In genomic region chr11:61151545-61152252, GRCh38 we compare ENCODE assay signal across 20 cellular contexts. TPM values are rescaled to one million over a fixed set of nuclear protein-coding genes. Genes with fewer than 3 reads are reported as not detected.
DNase-seq lines count a peak whose midpoint lies in the region; ATAC-seq and TF ChIP-seq lines count a peak whose summit lies in the region.
"Had no signal": no experiment of that assay in that cellular context is flagged by ENCODE, and none has a peak within 500 bp of the region (broad histone marks: within the 10 kb centered on the region; RNA-seq: fewer than 3 reads in every experiment).

No MANE protein-coding gene starts in this region.

- H3K4me3 ChIP-seq in endodermal cell (ENCODE audit: low read length) (no peak overlapping the region), stomach (no peak overlapping the region), upper lobe of left lung (no peak overlapping the region)

- ATAC-seq in upper lobe of left lung (ENCODE audit: low FRiP score in 2 of 2), result no peak
- no peak for ATAC-seq in GM19463 (IDR thresholded peaks at IDR 0.05; ENCODE audit: unreplicated experiment)
- ATAC-seq: activated CD4-positive, alpha-beta T cell treated with anti-CD3 and anti-CD28 coated beads for 36 hours; esophagus mucosa had no signal

- H3K9me3 Mint-ChIP-seq in endodermal cell, result peaks cover 7% of the 10 kb centered on the region
- peaks cover 25% of the 10 kb centered on the region for H3K9me3 Mint-ChIP-seq in nephron

- WGBS in endodermal cell (ENCODE audit: insufficient coverage in 1 of 2, insufficient read length in 1 of 2), 2 experiments, result 76 to 78% methylated on average over 11 to 12 of the region's 12 CpGs
- 38 to 55% (median 48%) methylated on average over 11 to 12 of the region's 12 CpGs for WGBS in stomach, 5 donors
- 80 to 92% methylated on average over 10 to 12 of the region's 12 CpGs for WGBS in upper lobe of left lung, 2 donors

- H3K4me3 Mint-ChIP-seq in endodermal cell (no peak overlapping the region), nephron (peak overlapping the region in 1 of 3 experiments; percentile 54)
- H3K4me3 Mint-ChIP-seq: activated CD4-positive, alpha-beta T cell treated with anti-CD3 and anti-CD28 coated beads for 36 hours; activated naive CD4-positive, alpha-beta T cell treated with anti-CD3 and anti-CD28 coated beads for 36 hours; stimulated activated naive CD8-positive, alpha-beta T cell treated with anti-CD3 and anti-CD28 coated beads, Interleukin-15, Interleukin-2, amounts not matched to agents 100 ng/mL and 50 ng/mL, for 24 hours; T-helper 2 cell treated with Interferon-gamma antibody and Interleukin-4, amounts not matched to agents 5 μg/mL and 100 μg/mL, for 36 hours had no signal

- peaks cover 21% of the 10 kb centered on the region for H3K36me3 Mint-ChIP-seq in endodermal cell (ENCODE audit: low read depth)
- H3K36me3 Mint-ChIP-seq in nephron (ENCODE audit: low read depth), result peaks cover 32% of the 10 kb centered on the region

- H3K9ac ChIP-seq in endodermal cell (ENCODE audit: extremely low read depth, low read length, poor library complexity, severe bottlenecking), result no peak overlapping the region

- H3K27me3 Mint-ChIP-seq in endodermal cell (ENCODE audit: insufficient read depth), result peaks cover 5% of the 10 kb centered on the region
- no peaks in the 10 kb centered on the region for H3K27me3 Mint-ChIP-seq in nephron (ENCODE audit: low read depth)
- H3K27me3 Mint-ChIP-seq: activated CD4-positive, alpha-beta T cell treated with anti-CD3 and anti-CD28 coated beads for 36 hours; stimulated activated naive CD8-positive, alpha-beta T cell treated with anti-CD3 and anti-CD28 coated beads, Interleukin-15, Interleukin-2, amounts not matched to agents 100 ng/mL and 50 ng/mL, for 24 hours had no signal

- intact Hi-C loops in stomach (cut with DNase I; ENCODE audit: low total_unique reads), result no loop called here

- H3K36me3 ChIP-seq in endodermal cell (ENCODE audit: control insufficient read depth, insufficient read depth, low read length) (peaks cover 15% of the 10 kb centered on the region), stomach (peaks cover 0 to 6% (median 0%) of the 10 kb centered on the region in 4 donors), upper lobe of left lung (no peaks in the 10 kb centered on the region)

- H3K9me3 ChIP-seq in endodermal cell (ENCODE audit: control insufficient read depth, low read length), result peaks cover 25% of the 10 kb centered on the region
- peaks cover 0 to 7% (median 0%) of the 10 kb centered on the region in 4 donors for H3K9me3 ChIP-seq in stomach
- H3K9me3 ChIP-seq in upper lobe of left lung, result no peaks in the 10 kb centered on the region

- no peak overlapping the region for H3K27ac Mint-ChIP-seq in endodermal cell
- peak overlapping the region; percentile 53 to 87 (median 86) for H3K27ac Mint-ChIP-seq in nephron
- H3K27ac Mint-ChIP-seq: activated CD4-positive, alpha-beta T cell treated with anti-CD3 and anti-CD28 coated beads for 36 hours; activated naive CD4-positive, alpha-beta T cell treated with anti-CD3 and anti-CD28 coated beads for 36 hours; stimulated activated naive CD8-positive, alpha-beta T cell treated with anti-CD3 and anti-CD28 coated beads, Interleukin-15, Interleukin-2, amounts not matched to agents 100 ng/mL and 50 ng/mL, for 24 hours; T-helper 2 cell treated with Interferon-gamma antibody and Interleukin-4, amounts not matched to agents 5 μg/mL and 100 μg/mL, for 36 hours had no signal

- TF ChIP-seq EP300 in stomach (IDR thresholded peaks at IDR 0.05), result no peak
- no peak for TF ChIP-seq EP300 in upper lobe of left lung (IDR thresholded peaks at IDR 0.05)

- H3K4me1 ChIP-seq in endodermal cell (ENCODE audit: control insufficient read depth, insufficient read depth, low read length), result peaks cover 25% of the 10 kb centered on the region
- H3K4me1 ChIP-seq in stomach, result peaks cover 72 to 90% (median 80%) of the 10 kb centered on the region in 4 donors
- H3K4me1 ChIP-seq in upper lobe of left lung, result peaks cover 44 to 56% (median 54%) of the 10 kb centered on the region in 4 donors

- H3K27ac ChIP-seq in endodermal cell (ENCODE audit: low read depth, low read length), result peak overlapping the region; percentile 51
- H3K27ac ChIP-seq in stomach, result peak overlapping the region; percentile 60 to 88 (median 79)
- peak overlapping the region in 1 of 4 donors; percentile 27 for H3K27ac ChIP-seq in upper lobe of left lung

- H3K27me3 ChIP-seq in endodermal cell (ENCODE audit: control insufficient read depth, insufficient read depth, low read length, poor library complexity, severe bottlenecking) (no peaks in the 10 kb centered on the region), stomach (no peaks in the 10 kb centered on the region), upper lobe of left lung (no peaks in the 10 kb centered on the region)

- H3K4me1 Mint-ChIP-seq in endodermal cell (peaks cover 61% of the 10 kb centered on the region), nephron (peaks cover 65% of the 10 kb centered on the region)

- peak; percentile 62 for DNase-seq in LHCN-M2 (ENCODE audit: low read depth)
- no peak for DNase-seq in endodermal cell
- no peak for DNase-seq in stomach
- DNase-seq in upper lobe of left lung, result no peak
- no peak for DNase-seq in stimulated activated naive CD4-positive, alpha-beta T cell (lab: John Stamatoyannopoulos, UW)
- DNase-seq in activated effector memory CD4-positive, alpha-beta T cell treated with Interleukin-2 at 50 U/mL for 16 hours, result no peak
- DNase-seq: activated CD4-positive, alpha-beta T cell treated with anti-CD3 and anti-CD28 coated beads for 36 hours; activated naive CD4-positive, alpha-beta T cell treated with anti-CD3 and anti-CD28 coated beads for 36 hours; dermis blood vessel endothelial cell; GF-D8; HCEC 1CT; MM.1S; NCI-H1930; NCI-H446 treated with DMSO at 0.1 percent for 48 hours had no signal

- TF ChIP-seq POLR2A in stomach (IDR thresholded peaks at IDR 0.05), result no peak
- TF ChIP-seq POLR2A in upper lobe of left lung (IDR thresholded peaks at IDR 0.05), result no peak

- TF ChIP-seq CTCF in endodermal cell (conservative IDR thresholded peaks at IDR 0.05), result no peak
- TF ChIP-seq CTCF in nephron (IDR thresholded peaks at IDR 0.05; ENCODE audit: unreplicated experiment in 3 of 3), result no peak
- TF ChIP-seq CTCF in stomach (IDR thresholded peaks at IDR 0.05), result no peak
- no peak for TF ChIP-seq CTCF in upper lobe of left lung (IDR thresholded peaks at IDR 0.05)

RNA-seq across cellular contexts. Expression of gene VPS37C, which starts 9.5 kb away (rescaled TPM):
- total RNA-seq in LHCN-M2 (2014; rRNA removed), result 12.8 and 14.1 TPM in 2 replicates
- 13.4 TPM for polyA plus RNA-seq in LHCN-M2 (2012)
- 10 to 100 TPM; 23.9 to 26.7 TPM for total RNA-seq in endodermal cell
- polyA plus RNA-seq in endodermal cell (2013, experiment 1 of 2), result 23.6 TPM
- polyA plus RNA-seq in endodermal cell (2013, experiment 2 of 2), result 20.3 TPM
- 10 to 100 TPM in 4 of 5 donors, 1 to 10 TPM in 1; 6.4 to 53.6 (median 37.1) TPM for total RNA-seq in stomach
- 10 to 100 TPM; 13.8 to 28.4 (median 26.9) TPM for polyA plus RNA-seq in stomach
- total RNA-seq in upper lobe of left lung, result 10 to 100 TPM; 14.7 to 42.0 (median 24.3) TPM

RNA-seq across cellular contexts. Expression of gene CD5, which starts 49.4 kb away (rescaled TPM):
- total RNA-seq in LHCN-M2 (2014; rRNA removed) (not detected in 2 replicates), endodermal cell (not detected), stomach (10 to 100 TPM in 1 of 5 donors, 1 to 10 TPM in 1, not detected in 3; 1.7 to 14.2 TPM), upper lobe of left lung (1 to 10 TPM; 1.2 to 3.1 (median 2.1) TPM)
- polyA plus RNA-seq in LHCN-M2 (2012), result 0.01 TPM
- polyA plus RNA-seq in endodermal cell (2013, experiment 1 of 2), result not detected
- not detected for polyA plus RNA-seq in endodermal cell (2013, experiment 2 of 2)
- 1 to 10 TPM in 1 of 3 donors, under 1 TPM in 2; 0.53 to 1.1 (median 0.75) TPM for polyA plus RNA-seq in stomach
- total RNA-seq: dermis blood vessel endothelial cell had no signal
- polyA plus RNA-seq: keratinocyte had no signal

RNA-seq across cellular contexts. Expression of gene PGA3, which starts 51.6 kb away (rescaled TPM):
- 1.0 and 4.4 TPM in 2 replicates for total RNA-seq in LHCN-M2 (2014; rRNA removed)
- polyA plus RNA-seq in LHCN-M2 (2012), result 1.7 TPM
- total RNA-seq in endodermal cell, result not detected
- polyA plus RNA-seq in endodermal cell (2013, experiment 1 of 2), result 0.21 TPM
- polyA plus RNA-seq in endodermal cell (2013, experiment 2 of 2), result 0.46 TPM
- total RNA-seq in stomach, result over 10,000 TPM in 2 of 5 donors, 1,000 to 10,000 TPM in 1, 100 to 1,000 TPM in 2; 367 to 55,790 (median 1,114) TPM
- over 10,000 TPM; 23,067 to 73,485 (median 39,030) TPM for polyA plus RNA-seq in stomach
- under 1 TPM in 2 of 6 donors, not detected in 4; 0.14 to 0.67 TPM for total RNA-seq in upper lobe of left lung
- total RNA-seq: activated CD4-positive, alpha-beta T cell treated with anti-CD3 and anti-CD28 coated beads for 36 hours; activated naive CD4-positive, alpha-beta T cell treated with anti-CD3 and anti-CD28 coated beads for 36 hours; dermis blood vessel endothelial cell; esophagus mucosa had no signal
- polyA plus RNA-seq: keratinocyte had no signal

Comparison
In these comparisons a context has a peak if more than half of its experiments do, and no peak if none do; other contexts are left out.
1. RNA of gene PGA3, which starts 51.6 kb away (total RNA-seq): 367 to 55,790 TPM in stomach; 1.0 to 4.4 TPM in LHCN-M2, not detected in endodermal cell and 0.14 to 0.67 TPM in upper lobe of left lung; every median in the first group is over 10 times any median in the second.